In genomic region chr5:36629729-36630128, GRCh38 we compare ENCODE assay signal across 1 cellular context.
TF ChIP-seq lines count a peak whose summit lies in the region.

No MANE protein-coding gene starts in this region.

TF ChIP-seq in GM23338, 12 proteins besides CTCF, POLR2A, EP300 and RAD21:
- TF ChIP-seq CREB1 (CRISPR knock-in tag; IDR thresholded peaks at IDR 0.05; ENCODE audit: low read depth): no peak
- no peak for TF ChIP-seq EZH2phosphoT487 (IDR thresholded peaks at IDR 0.05; ENCODE audit: unreplicated experiment)
- no peak for TF ChIP-seq POLR2AphosphoS5 (IDR thresholded peaks at IDR 0.05; ENCODE audit: low read depth)
- no peak for TF ChIP-seq REST (IDR thresholded peaks at IDR 0.05; ENCODE audit: unreplicated experiment)
- TF ChIP-seq EZH2 (IDR thresholded peaks at IDR 0.05; ENCODE audit: low read depth, unreplicated experiment): no peak
- no peak for TF ChIP-seq ZNF114 (CRISPR knock-in tag; IDR thresholded peaks at IDR 0.05)
- no peak for TF ChIP-seq NANOG (IDR thresholded peaks at IDR 0.05; ENCODE audit: borderline replicate concordance)
- no peak for TF ChIP-seq JUNB (IDR thresholded peaks at IDR 0.05; ENCODE audit: unreplicated experiment)
- TF ChIP-seq, protein P1, sequence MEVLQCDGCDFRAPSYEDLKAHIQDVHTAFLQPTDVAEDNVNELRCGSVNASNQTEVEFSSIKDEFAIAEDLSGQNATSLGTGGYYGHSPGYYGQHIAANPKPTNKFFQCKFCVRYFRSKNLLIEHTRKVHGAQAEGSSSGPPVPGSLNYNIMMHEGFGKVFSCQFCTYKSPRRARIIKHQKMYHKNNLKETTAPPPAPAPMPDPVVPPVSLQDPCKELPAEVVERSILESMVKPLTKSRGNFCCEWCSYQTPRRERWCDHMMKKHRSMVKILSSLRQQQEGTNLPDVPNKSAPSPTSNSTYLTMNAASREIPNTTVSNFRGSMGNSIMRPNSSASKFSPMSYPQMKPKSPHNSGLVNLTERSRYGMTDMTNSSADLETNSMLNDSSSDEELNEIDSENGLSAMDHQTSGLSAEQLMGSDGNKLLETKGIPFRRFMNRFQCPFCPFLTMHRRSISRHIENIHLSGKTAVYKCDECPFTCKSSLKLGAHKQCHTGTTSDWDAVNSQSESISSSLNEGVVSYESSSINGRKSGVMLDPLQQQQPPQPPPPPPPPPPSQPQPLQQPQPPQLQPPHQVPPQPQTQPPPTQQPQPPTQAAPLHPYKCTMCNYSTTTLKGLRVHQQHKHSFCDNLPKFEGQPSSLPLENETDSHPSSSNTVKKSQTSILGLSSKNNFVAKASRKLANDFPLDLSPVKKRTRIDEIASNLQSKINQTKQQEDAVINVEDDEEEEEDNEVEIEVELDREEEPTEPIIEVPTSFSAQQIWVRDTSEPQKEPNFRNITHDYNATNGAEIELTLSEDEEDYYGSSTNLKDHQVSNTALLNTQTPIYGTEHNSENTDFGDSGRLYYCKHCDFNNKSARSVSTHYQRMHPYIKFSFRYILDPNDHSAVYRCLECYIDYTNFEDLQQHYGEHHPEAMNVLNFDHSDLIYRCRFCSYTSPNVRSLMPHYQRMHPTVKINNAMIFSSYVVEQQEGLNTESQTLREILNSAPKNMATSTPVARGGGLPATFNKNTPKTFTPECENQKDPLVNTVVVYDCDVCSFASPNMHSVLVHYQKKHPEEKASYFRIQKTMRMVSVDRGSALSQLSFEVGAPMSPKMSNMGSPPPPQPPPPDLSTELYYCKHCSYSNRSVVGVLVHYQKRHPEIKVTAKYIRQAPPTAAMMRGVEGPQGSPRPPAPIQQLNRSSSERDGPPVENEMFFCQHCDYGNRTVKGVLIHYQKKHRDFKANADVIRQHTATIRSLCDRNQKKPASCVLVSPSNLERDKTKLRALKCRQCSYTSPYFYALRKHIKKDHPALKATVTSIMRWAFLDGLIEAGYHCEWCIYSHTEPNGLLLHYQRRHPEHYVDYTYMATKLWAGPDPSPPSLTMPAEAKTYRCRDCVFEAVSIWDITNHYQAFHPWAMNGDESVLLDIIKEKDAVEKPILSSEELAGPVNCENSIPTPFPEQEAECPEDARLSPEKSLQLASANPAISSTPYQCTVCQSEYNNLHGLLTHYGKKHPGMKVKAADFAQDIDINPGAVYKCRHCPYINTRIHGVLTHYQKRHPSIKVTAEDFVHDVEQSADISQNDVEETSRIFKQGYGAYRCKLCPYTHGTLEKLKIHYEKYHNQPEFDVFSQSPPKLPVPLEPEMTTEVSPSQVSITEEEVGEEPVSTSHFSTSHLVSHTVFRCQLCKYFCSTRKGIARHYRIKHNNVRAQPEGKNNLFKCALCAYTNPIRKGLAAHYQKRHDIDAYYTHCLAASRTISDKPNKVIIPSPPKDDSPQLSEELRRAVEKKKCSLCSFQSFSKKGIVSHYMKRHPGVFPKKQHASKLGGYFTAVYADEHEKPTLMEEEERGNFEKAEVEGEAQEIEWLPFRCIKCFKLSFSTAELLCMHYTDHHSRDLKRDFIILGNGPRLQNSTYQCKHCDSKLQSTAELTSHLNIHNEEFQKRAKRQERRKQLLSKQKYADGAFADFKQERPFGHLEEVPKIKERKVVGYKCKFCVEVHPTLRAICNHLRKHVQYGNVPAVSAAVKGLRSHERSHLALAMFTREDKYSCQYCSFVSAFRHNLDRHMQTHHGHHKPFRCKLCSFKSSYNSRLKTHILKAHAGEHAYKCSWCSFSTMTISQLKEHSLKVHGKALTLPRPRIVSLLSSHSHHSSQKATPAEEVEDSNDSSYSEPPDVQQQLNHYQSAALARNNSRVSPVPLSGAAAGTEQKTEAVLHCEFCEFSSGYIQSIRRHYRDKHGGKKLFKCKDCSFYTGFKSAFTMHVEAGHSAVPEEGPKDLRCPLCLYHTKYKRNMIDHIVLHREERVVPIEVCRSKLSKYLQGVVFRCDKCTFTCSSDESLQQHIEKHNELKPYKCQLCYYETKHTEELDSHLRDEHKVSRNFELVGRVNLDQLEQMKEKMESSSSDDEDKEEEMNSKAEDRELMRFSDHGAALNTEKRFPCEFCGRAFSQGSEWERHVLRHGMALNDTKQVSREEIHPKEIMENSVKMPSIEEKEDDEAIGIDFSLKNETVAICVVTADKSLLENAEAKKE (CRISPR knock-in tag; IDR thresholded peaks at IDR 0.05): no peak
- no peak for TF ChIP-seq ETS1 (IDR thresholded peaks at IDR 0.05)
